11 cellular contexts compared by ENCODE assay signal in the genomic region with DNA sequence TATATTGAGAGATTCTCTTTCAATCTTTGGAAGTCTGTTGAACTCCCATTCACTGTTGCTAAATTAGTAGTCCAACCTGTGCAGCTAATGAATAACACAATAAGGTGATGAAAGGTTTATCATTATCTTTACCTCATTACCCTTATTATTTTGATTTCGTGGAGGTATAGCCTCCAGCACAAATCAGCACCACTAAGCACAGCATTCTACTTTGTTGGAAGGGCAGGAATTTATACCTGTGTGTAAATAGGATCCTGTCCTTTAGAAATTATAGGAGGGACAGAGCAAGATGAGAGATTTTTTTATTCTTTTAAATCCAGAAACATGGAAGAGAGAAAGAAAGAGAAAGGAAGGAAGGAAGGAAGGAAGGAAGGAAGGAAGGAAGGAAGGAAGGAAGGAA.
"Had no signal": no experiment of that assay in that cellular context is flagged by ENCODE, and none has a peak within 500 bp of the region (broad histone marks: within the 10 kb centered on the region; RNA-seq: fewer than 3 reads in every experiment).

No MANE protein-coding gene starts in this region.

- H3K4me1 ChIP-seq: HAP-1 had no signal

- H3K9me3 ChIP-seq: HAP-1 had no signal

- H2AFZ ChIP-seq: GM23338 had no signal

- FAIRE-seq: H1, H54 had no signal

- H3K9ac ChIP-seq: GM23248 had no signal

- H3K4me3 Mint-ChIP-seq: GM23338, H9, HFFc6 had no signal

- H3K4me2 ChIP-seq: GM23338 had no signal

- H3K27ac ChIP-seq: GM23248 had no signal

- DNase-seq: GM23248, GOT3, H7, H9, HCEC 1CT, HFFc6 had no signal

- H3K27ac Mint-ChIP-seq: GM23338, H9, HFFc6 had no signal

- H3K36me3 ChIP-seq: HAP-1 had no signal

- ATAC-seq: GM23338, HCT116 had no signal

- H3K4me3 ChIP-seq: GM23248, GM23338, HAP-1 had no signal

- H3K9me3 Mint-ChIP-seq: GM23338, H9, HFFc6 had no signal
